Comparison of ENCODE assay signal across 8 cellular contexts in the genomic region with DNA sequence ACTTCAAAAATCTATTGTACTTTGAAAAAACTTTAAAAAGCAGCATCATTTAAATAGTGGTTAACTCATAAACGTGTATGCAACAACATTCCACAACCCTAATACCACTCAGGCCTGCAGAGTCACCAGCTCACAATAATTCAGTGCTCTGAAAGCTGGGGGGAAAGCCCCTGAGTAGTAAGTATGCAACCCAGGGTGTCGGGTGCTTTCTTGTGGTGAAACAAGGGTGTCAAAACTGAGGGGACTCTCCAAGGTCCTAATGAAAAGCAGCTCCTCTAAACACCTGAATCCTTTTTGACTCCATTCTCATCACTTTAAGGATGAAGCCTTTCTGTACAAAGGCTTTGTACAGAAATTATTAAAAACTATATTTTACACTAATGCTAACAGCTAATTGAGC. TPM values are rescaled to one million over a fixed set of nuclear protein-coding genes. Genes with fewer than 3 reads are reported as not detected.
DNase-seq lines count a peak whose midpoint lies in the region; ATAC-seq and TF ChIP-seq lines count a peak whose summit lies in the region.

No MANE protein-coding gene starts in this region.

- no peaks in the 10 kb centered on the region for H3K9me3 ChIP-seq in A673 (ENCODE audit: low read depth, low read length, poor library complexity, severe bottlenecking)

- ATAC-seq in GM19438 (IDR thresholded peaks at IDR 0.05; ENCODE audit: low read depth, unreplicated experiment): peak; percentile 97
- ATAC-seq in HG03439 (IDR thresholded peaks at IDR 0.05; ENCODE audit: unreplicated experiment): peak; percentile 97

- no TSS peak for BruUV-seq in A673 (replicated peaks; lab: Mats Ljungman, UMichigan)

- no peak overlapping the region for H3K27ac ChIP-seq in A673 (ENCODE audit: low read depth, low read length, poor library complexity, severe bottlenecking)

- no peaks in the 10 kb centered on the region for H3K27me3 ChIP-seq in A673 (replicated peaks; ENCODE audit: insufficient read depth, low read depth, low read length, poor library complexity)

- TF ChIP-seq CTCF in A673 (conservative IDR thresholded peaks at IDR 0.05; ENCODE audit: low read depth, low read length): no peak

- H3K4me3 ChIP-seq in A673 (ENCODE audit: low read depth, low read length, poor library complexity, severe bottlenecking): no peak overlapping the region

- intact Hi-C loops in A673 (cut with micrococcal nuclease; ENCODE audit: unreplicated experiment): no loop called here

- CTCF ChIA-PET in A673 (lab: Charles Lee): no interaction called here

- POLR2A ChIA-PET in A673 (lab: Charles Lee; ENCODE audit: low non-redundant PET): no interaction called here

- DNase-seq in activated T-cell treated with anti-CD3 and anti-CD28 coated beads, Interleukin-2, amount 50 U/mL, for 48 hours: peak; percentile 67 to 68
- DNase-seq in stimulated activated CD8-positive, alpha-beta memory T cell treated with anti-CD3 and anti-CD28 coated beads, Interleukin-4, amount 100 ng/mL, for 4 hours (ENCODE audit: low read depth in 2 of 2, low spot score in 1 of 2): peak; percentile 11 to 21
- no peak for DNase-seq in A673 (ENCODE audit: low spot score)
- DNase-seq in dedifferentiated amniotic fluid mesenchymal stem cell (ENCODE audit: extremely low spot score): no peak
- no peak for DNase-seq in SW 1271 (lab: John Stamatoyannopoulos, UW)
- no peak for DNase-seq in DMS53 (lab: John Stamatoyannopoulos, UW)

- H3K36me3 ChIP-seq in A673 (ENCODE audit: insufficient read depth, low read length, poor library complexity, severe bottlenecking): peaks cover 11% of the 10 kb centered on the region

- no peaks in the 10 kb centered on the region for H3K4me1 ChIP-seq in A673 (ENCODE audit: insufficient read depth, low read length, poor library complexity, severe bottlenecking)

RNA-seq across cellular contexts. Expression of a gene that starts 33.7 kb away (rescaled TPM):
- 40.3 and 42.3 TPM in 2 replicates for total RNA-seq in A673 (2021)

RNA-seq across cellular contexts. Expression of a gene that starts 34.2 kb away (rescaled TPM):
- 39.9 and 51.0 TPM in 2 replicates for total RNA-seq in A673 (2021)

RNA-seq across cellular contexts. Expression of a gene that starts 42.2 kb away (rescaled TPM):
- 51.1 and 53.5 TPM in 2 replicates for total RNA-seq in A673 (2021)

RNA-seq across cellular contexts. Expression of a gene that starts 50.4 kb away (rescaled TPM):
- 49.0 and 49.6 TPM in 2 replicates for total RNA-seq in A673 (2021)

Comparison
In these comparisons a context has a peak if more than half of its experiments do, and no peak if none do; other contexts are left out.
1. DNase-seq: peak in activated T-cell treated with anti-CD3 and anti-CD28 coated beads, Interleukin-2, amount 50 U/mL, for 48 hours (2 of 2) and stimulated activated CD8-positive, alpha-beta memory T cell treated with anti-CD3 and anti-CD28 coated beads, Interleukin-4, amount 100 ng/mL, for 4 hours (2 of 2); none in A673 (single experiment), dedifferentiated amniotic fluid mesenchymal stem cell (single experiment), SW 1271 (0 of 2) and DMS53 (single experiment).